Comparison of ENCODE assay signal across 1 cellular context in genomic region chrX:151896734-151897474, GRCh38.
A peak's percentile ranks its signal among the peaks of the same experiment; 100 is the strongest.
TF ChIP-seq lines count a peak whose summit lies in the region.

No MANE protein-coding gene starts in this region.

TF ChIP-seq in K562, 482 proteins besides CTCF, POLR2A, EP300 and RAD21 (continued from another document and continues in another):
- TF ChIP-seq L3MBTL2 (IDR thresholded peaks at IDR 0.05) (peak; percentile 50; the same call in 1 of the 2 replicates), ZNF395 (CRISPR knock-in tag; IDR thresholded peaks at IDR 0.05) (peak; percentile 75), NR2C2 (CRISPR knock-in tag; IDR thresholded peaks at IDR 0.05) (no peak), NR2C2 (tag; IDR thresholded peaks at IDR 0.05) (peak; percentile 44; the same call in 1 of the 2 replicates), ZNF277 (CRISPR knock-in tag; IDR thresholded peaks at IDR 0.05; ENCODE audit: borderline replicate concordance) (no peak), SMAD4 (CRISPR knock-in tag; conservative IDR thresholded peaks at IDR 0.05) (peak; percentile 62; the same call in 1 of the 2 replicates), ZNF644 (tag; IDR thresholded peaks at IDR 0.05; ENCODE audit: low read depth) (peak; percentile 22; the same call in 1 of the 2 replicates), ZNF318 (IDR thresholded peaks at IDR 0.05; ENCODE audit: borderline replicate concordance in 1 of 2, low read depth in 1 of 2) (peak in 1 of 2 experiments; percentile 57; a peak in 1 of 4 replicates), TRIM24 (IDR thresholded peaks at IDR 0.05) (peak; percentile 96 to 98), MBD2 (IDR thresholded peaks at IDR 0.05; ENCODE audit: borderline replicate concordance, low read depth) (no peak), CBX2 (IDR thresholded peaks at IDR 0.05; ENCODE audit: insufficient read depth, low read length, poor library complexity, severe bottlenecking) (no peak), MGA (IDR thresholded peaks at IDR 0.05) (peak; percentile 63), TEAD2 (tag; IDR thresholded peaks at IDR 0.05) (no peak), EWSR1 (IDR thresholded peaks at IDR 0.05; ENCODE audit: borderline replicate concordance, low read depth, partially characterized antibody) (no peak), FOSL1 (tag; conservative IDR thresholded peaks at IDR 0.05) (peak; percentile 63), ZKSCAN8 (CRISPR knock-in tag; IDR thresholded peaks at IDR 0.05) (0 out of 2 replicates have a peak, but pooled peaks have one; percentile 25), ATF3 (IDR thresholded peaks at IDR 0.05) (peak; percentile 99), ATF3 (CRISPR knock-in tag; conservative IDR thresholded peaks at IDR 0.05) (no peak), AFF1 (IDR thresholded peaks at IDR 0.05; ENCODE audit: low read depth in 1 of 2, partially characterized antibody in 2 of 2) (peak in 1 of 2 experiments; percentile 42), BRD9 (IDR thresholded peaks at IDR 0.05; ENCODE audit: low read depth, partially characterized antibody) (peak; percentile 88), POLR2B (IDR thresholded peaks at IDR 0.05; ENCODE audit: low read depth, partially characterized antibody) (peak; percentile 22), ZNF766 (CRISPR knock-in tag; conservative IDR thresholded peaks at IDR 0.05) (peak; percentile 51), ELF2 (CRISPR knock-in tag; IDR thresholded peaks at IDR 0.05) (0 out of 2 replicates have a peak, but pooled peaks have one; percentile 36), ZNF589 (CRISPR knock-in tag; IDR thresholded peaks at IDR 0.05; ENCODE audit: low read depth) (peak; percentile 84), ZEB2 (IDR thresholded peaks at IDR 0.05) (peak; percentile 25; the same call in 1 of the 2 replicates)
